ENCODE assay signal across 15 cellular contexts in the genomic region with DNA sequence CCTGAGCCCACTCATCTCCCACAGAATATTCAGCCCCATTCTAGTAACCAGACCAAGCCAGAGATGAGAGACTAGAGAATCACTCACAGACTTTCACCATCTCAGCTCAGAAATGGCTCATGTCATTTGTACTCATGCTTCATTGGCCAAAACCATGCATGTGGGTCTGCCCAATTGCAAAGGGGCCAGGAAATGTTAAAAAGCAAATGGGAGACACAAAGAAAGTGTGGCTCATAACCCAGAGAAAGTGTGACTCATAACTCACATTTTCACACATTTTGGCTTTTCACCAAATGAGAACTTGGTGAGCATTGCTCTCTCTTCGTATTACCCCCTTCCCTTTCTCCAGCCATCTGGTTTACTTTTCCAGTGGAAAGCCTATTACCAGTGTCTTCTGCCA.
A peak's percentile ranks its signal among the peaks of the same experiment; 100 is the strongest.
DNase-seq lines count a peak whose midpoint lies in the region; ATAC-seq lines count a peak whose summit lies in the region.
"Had no signal": no experiment of that assay in that cellular context is flagged by ENCODE, and none has a peak within 500 bp of the region (broad histone marks: within the 10 kb centered on the region; RNA-seq: fewer than 3 reads in every experiment).

No MANE protein-coding gene starts in this region.

- DNase-seq in NCI-H1694 (lab: John Stamatoyannopoulos, UW) (peak; percentile 16), NCI-H1694 treated with DMSO at 0.1 percent for 48 hours (lab: John Stamatoyannopoulos, UW) (no peak), LHCN-M2 (ENCODE audit: low read depth) (peak; percentile 57), kidney tubule cell (ENCODE audit: low spot score) (peak; percentile 64), NCI-H146 (lab: John Stamatoyannopoulos, UW) (no peak), NCI-H774 (lab: John Stamatoyannopoulos, UW) (no peak)
- DNase-seq: 8988T, caudate nucleus, glutamatergic neuron, Karpas-422, mucosa of descending colon, thyroid gland had no signal

- ATAC-seq in GM21390 (IDR thresholded peaks at IDR 0.05; ENCODE audit: unreplicated experiment): peak; percentile 85
- ATAC-seq in HG03025 (IDR thresholded peaks at IDR 0.05; ENCODE audit: low FRiP score, unreplicated experiment): no peak
- ATAC-seq: mucosa of descending colon, WTC11 had no signal

Comparison
In these comparisons a context has a peak if more than half of its experiments do, and no peak if none do; other contexts are left out.
1. DNase-seq: peak in NCI-H1694 (single experiment), LHCN-M2 (single experiment) and kidney tubule cell (single experiment); none in NCI-H1694 treated with DMSO at 0.1 percent for 48 hours (single experiment), NCI-H146 (single experiment) and NCI-H774 (single experiment).